In the genomic region with DNA sequence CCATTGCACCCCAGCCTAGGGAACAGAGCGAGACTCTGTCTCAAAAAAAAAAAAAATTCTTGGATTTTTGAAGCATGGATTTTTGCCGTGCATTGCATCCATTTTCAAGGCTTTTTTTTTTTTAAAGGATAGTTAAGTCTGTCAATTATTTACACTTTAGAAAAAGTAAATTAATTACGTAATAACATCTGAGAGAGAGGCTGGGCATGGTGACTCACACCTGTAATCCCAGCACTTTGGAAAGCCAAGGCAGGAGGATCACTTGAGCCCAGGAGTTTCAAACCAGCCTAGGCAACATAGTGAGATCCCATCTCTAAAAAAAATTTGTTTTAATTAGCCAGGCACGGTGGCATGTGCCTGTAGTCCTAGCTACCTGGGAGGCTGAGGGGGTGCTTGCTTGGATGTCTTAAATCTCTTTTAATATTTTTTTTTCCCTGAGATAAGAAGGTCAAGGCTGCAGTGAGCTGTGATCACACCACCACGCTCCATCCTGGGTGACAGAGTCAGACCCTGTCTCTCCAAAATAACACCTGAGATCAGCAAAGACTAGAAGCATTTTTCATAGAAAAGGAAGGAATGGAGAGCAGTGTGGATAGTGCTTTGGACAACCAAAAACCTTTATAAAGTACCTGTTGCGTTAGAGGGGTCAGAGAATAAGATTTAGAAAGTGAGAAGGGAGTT, we compare ENCODE assay signal across 15 cellular contexts. TPM values are rescaled to one million over a fixed set of nuclear protein-coding genes. Genes with fewer than 3 reads are reported as not detected.
DNase-seq lines count a peak whose midpoint lies in the region; ATAC-seq lines count a peak whose summit lies in the region.
"Had no signal": no experiment of that assay in that cellular context is flagged by ENCODE, and none has a peak within 500 bp of the region (broad histone marks: within the 10 kb centered on the region; RNA-seq: fewer than 3 reads in every experiment).

No MANE protein-coding gene starts in this region.

- no peaks in the 10 kb centered on the region for H3K9me3 ChIP-seq in MG63

- DNase-seq in activated CD4-positive, alpha-beta memory T cell treated with anti-CD3 and anti-CD28 coated beads for 36 hours, result no peak
- no peak for DNase-seq in activated CD4-positive, alpha-beta memory T cell treated with anti-CD3 and anti-CD28 coated beads, Interleukin-2, amount 10 ng/mL, durations not matched to agents 7 days and 5 days
- DNase-seq in MG63 (peak; percentile 30), posterior vena cava (ENCODE audit: low spot score) (no peak), NAMALWA (ENCODE audit: low spot score) (no peak)
- DNase-seq in central memory CD8-positive, alpha-beta T cell (ENCODE audit: low spot score in 2 of 2), result no peak
- DNase-seq in naive thymus-derived CD8-positive, alpha-beta T cell, result no peak
- no peak for DNase-seq in stimulated activated CD4-positive, alpha-beta T cell treated with anti-CD3 and anti-CD28 coated beads, Interleukin-12 subunit alpha, Interleukin-12 subunit beta, amount 100 ng/mL, for 4 hours
- DNase-seq: amygdala; COR-L47; cortex of kidney; mammary epithelial cell; NCI-H2081 treated with DMSO at 0.1 percent for 48 hours; SHP77 treated with DMSO at 0.1 percent for 48 hours; stimulated activated CD4-positive, alpha-beta T cell treated with anti-CD3 and anti-CD28 coated beads, Interleukin-4, amount 100 ng/mL, for 4 hours had no signal

- POLR2A ChIA-PET in activated CD4-positive, alpha-beta memory T cell treated with anti-CD3 and anti-CD28 coated beads for 36 hours (lab: Charles Lee), result interaction anchor here (1.0 to 2.6 kb wide), 7 partner anchors 10 to 54 kb away, joined by 4 to 18 read pairs (median 10); partner anchors contain the start of genes PCNP and TRMT10C
- POLR2A ChIA-PET in activated CD4-positive, alpha-beta memory T cell treated with anti-CD3 and anti-CD28 coated beads, Interleukin-2, amount 10 ng/mL, durations not matched to agents 7 days and 5 days (lab: Charles Lee), result interaction anchor here (0.7 to 3.6 kb wide), 10 partner anchors 7 to 811 kb away, joined by 3 to 44 read pairs (median 10); partner anchors contain the start of genes PCNP, SENP7, TFG and TRMT10C
- POLR2A ChIA-PET in naive thymus-derived CD8-positive, alpha-beta T cell (lab: Charles Lee), result interaction anchor here (0.6 to 2.8 kb wide), 13 partner anchors 9 to 330 kb away, joined by 3 to 17 read pairs (median 6); partner anchors contain the start of genes NFKBIZ, PCNP, TRMT10C and ZBTB11

- H3K36me3 Mint-ChIP-seq in activated CD4-positive, alpha-beta memory T cell treated with anti-CD3 and anti-CD28 coated beads for 36 hours, result no peaks in the 10 kb centered on the region
- H3K36me3 Mint-ChIP-seq in activated CD4-positive, alpha-beta memory T cell treated with anti-CD3 and anti-CD28 coated beads, Interleukin-2, amount 10 ng/mL, durations not matched to agents 7 days and 5 days (ENCODE audit: low read depth), result no peaks in the 10 kb centered on the region
- peaks cover 10% of the 10 kb centered on the region for H3K36me3 Mint-ChIP-seq in central memory CD8-positive, alpha-beta T cell (ENCODE audit: insufficient read depth)
- H3K36me3 Mint-ChIP-seq in naive thymus-derived CD8-positive, alpha-beta T cell, result peaks cover 0 to 2% (median 0%) of the 10 kb centered on the region in 3 donors

- H3K36me3 ChIP-seq in MG63, result no peaks in the 10 kb centered on the region

- peak overlapping the region; percentile 49 for H3K4me3 Mint-ChIP-seq in activated CD4-positive, alpha-beta memory T cell treated with anti-CD3 and anti-CD28 coated beads for 36 hours
- no peak overlapping the region for H3K4me3 Mint-ChIP-seq in activated CD4-positive, alpha-beta memory T cell treated with anti-CD3 and anti-CD28 coated beads, Interleukin-2, amount 10 ng/mL, durations not matched to agents 7 days and 5 days
- H3K4me3 Mint-ChIP-seq in central memory CD8-positive, alpha-beta T cell, result peak overlapping the region; percentile 48
- peak overlapping the region in 7 of 10 donors; percentile 9 to 72 (median 52) for H3K4me3 Mint-ChIP-seq in naive thymus-derived CD8-positive, alpha-beta T cell

- no peak for ATAC-seq in central memory CD8-positive, alpha-beta T cell (replicated peaks; ENCODE audit: extremely low read depth, poor library complexity, severe bottlenecking)
- ATAC-seq in naive thymus-derived CD8-positive, alpha-beta T cell, result no peak

- CTCF ChIA-PET in activated CD4-positive, alpha-beta memory T cell treated with anti-CD3 and anti-CD28 coated beads for 36 hours (lab: Charles Lee), result interaction anchor here (0.6 to 2.4 kb wide), 3 partner anchors 29 to 54 kb away, joined by 3 to 9 read pairs (median 4); partner anchors contain the start of genes PCNP and TRMT10C
- CTCF ChIA-PET in activated CD4-positive, alpha-beta memory T cell treated with anti-CD3 and anti-CD28 coated beads, Interleukin-2, amount 10 ng/mL, durations not matched to agents 7 days and 5 days (lab: Charles Lee), result interaction anchor here (1.6 to 2.2 kb wide), 2 partner anchors 24 to 54 kb away, joined by 3 to 21 read pairs; partner anchors contain the start of gene PCNP

- H3K27me3 Mint-ChIP-seq in activated CD4-positive, alpha-beta memory T cell treated with anti-CD3 and anti-CD28 coated beads for 36 hours, result no peaks in the 10 kb centered on the region
- no peaks in the 10 kb centered on the region for H3K27me3 Mint-ChIP-seq in activated CD4-positive, alpha-beta memory T cell treated with anti-CD3 and anti-CD28 coated beads, Interleukin-2, amount 10 ng/mL, durations not matched to agents 7 days and 5 days
- no peaks in the 10 kb centered on the region for H3K27me3 Mint-ChIP-seq in central memory CD8-positive, alpha-beta T cell
- no peaks in the 10 kb centered on the region for H3K27me3 Mint-ChIP-seq in naive thymus-derived CD8-positive, alpha-beta T cell

- H3K4me3 ChIP-seq in MG63, result no peak overlapping the region

- peaks cover 2% of the 10 kb centered on the region; the same call in 1 of the 2 replicates for H3K27me3 ChIP-seq in MG63

- peaks cover under 1% of the 10 kb centered on the region for H3K9me3 Mint-ChIP-seq in activated CD4-positive, alpha-beta memory T cell treated with anti-CD3 and anti-CD28 coated beads for 36 hours
- H3K9me3 Mint-ChIP-seq in activated CD4-positive, alpha-beta memory T cell treated with anti-CD3 and anti-CD28 coated beads, Interleukin-2, amount 10 ng/mL, durations not matched to agents 7 days and 5 days, result no peaks in the 10 kb centered on the region
- H3K9me3 Mint-ChIP-seq in central memory CD8-positive, alpha-beta T cell, result no peaks in the 10 kb centered on the region
- H3K9me3 Mint-ChIP-seq in naive thymus-derived CD8-positive, alpha-beta T cell, result peaks cover 0 to 3% (median 0%) of the 10 kb centered on the region in 9 donors

- H3K27ac Mint-ChIP-seq in activated CD4-positive, alpha-beta memory T cell treated with anti-CD3 and anti-CD28 coated beads for 36 hours, result peak overlapping the region; percentile 40
- H3K27ac Mint-ChIP-seq in activated CD4-positive, alpha-beta memory T cell treated with anti-CD3 and anti-CD28 coated beads, Interleukin-2, amount 10 ng/mL, durations not matched to agents 7 days and 5 days, result no peak overlapping the region
- peak overlapping the region; percentile 96 for H3K27ac Mint-ChIP-seq in central memory CD8-positive, alpha-beta T cell (ENCODE audit: low read depth)
- H3K27ac Mint-ChIP-seq in naive thymus-derived CD8-positive, alpha-beta T cell, result peak overlapping the region; percentile 84 to 99 (median 92)

- intact Hi-C loops in activated CD4-positive, alpha-beta memory T cell treated with anti-CD3 and anti-CD28 coated beads for 36 hours (cut with micrococcal nuclease), result loop anchor here (2.0 to 5.0 kb wide), 7 partner anchors 53 to 1118 kb away; partner anchors contain the start of genes CEP97, LNP1, TFG and TOMM70
- intact Hi-C loops in posterior vena cava (cut with DNase I), result no loop called here

- peaks cover 42% of the 10 kb centered on the region for H3K4me1 Mint-ChIP-seq in activated CD4-positive, alpha-beta memory T cell treated with anti-CD3 and anti-CD28 coated beads for 36 hours (ENCODE audit: low read depth)
- peaks cover 44% of the 10 kb centered on the region for H3K4me1 Mint-ChIP-seq in activated CD4-positive, alpha-beta memory T cell treated with anti-CD3 and anti-CD28 coated beads, Interleukin-2, amount 10 ng/mL, durations not matched to agents 7 days and 5 days
- peaks cover 35% of the 10 kb centered on the region for H3K4me1 Mint-ChIP-seq in central memory CD8-positive, alpha-beta T cell
- peaks cover 21 to 47% (median 47%) of the 10 kb centered on the region in 4 donors for H3K4me1 Mint-ChIP-seq in naive thymus-derived CD8-positive, alpha-beta T cell

RNA-seq across cellular contexts. Expression of gene SENP7, which starts 6.8 kb away (rescaled TPM):
- total RNA-seq in activated CD4-positive, alpha-beta memory T cell treated with anti-CD3 and anti-CD28 coated beads for 36 hours, result 10 to 100 TPM; 15.8 to 18.4 TPM
- total RNA-seq in activated CD4-positive, alpha-beta memory T cell treated with anti-CD3 and anti-CD28 coated beads, Interleukin-2, amount 10 ng/mL, durations not matched to agents 7 days and 5 days, result 10 to 100 TPM; 28.3 to 30.5 TPM
- 2.8 and 5.6 TPM in 2 replicates for total RNA-seq in MG63 (2014; rRNA removed; shearing (Covaris generic); ENCODE audit: low replicate concordance)
- 10 to 100 TPM; 71.2 to 72.5 TPM for total RNA-seq in naive thymus-derived CD8-positive, alpha-beta T cell
- 10 to 100 TPM in 1 of 3 donors, 1 to 10 TPM in 2; 6.7 to 11.2 (median 9.3) TPM for polyA plus RNA-seq in naive thymus-derived CD8-positive, alpha-beta T cell
- 10 to 100 TPM; 17.0 to 20.0 TPM for total RNA-seq in posterior vena cava

RNA-seq across cellular contexts. Expression of gene TRMT10C, which starts 41.8 kb away (rescaled TPM):
- 10 to 100 TPM; 39.5 to 43.2 TPM for total RNA-seq in activated CD4-positive, alpha-beta memory T cell treated with anti-CD3 and anti-CD28 coated beads for 36 hours
- 10 to 100 TPM; 21.4 to 22.7 TPM for total RNA-seq in activated CD4-positive, alpha-beta memory T cell treated with anti-CD3 and anti-CD28 coated beads, Interleukin-2, amount 10 ng/mL, durations not matched to agents 7 days and 5 days
- 49.7 and 52.6 TPM in 2 replicates for total RNA-seq in MG63 (2014; rRNA removed; shearing (Covaris generic); ENCODE audit: low replicate concordance)
- total RNA-seq in naive thymus-derived CD8-positive, alpha-beta T cell, result 10 to 100 TPM; 27.2 to 30.5 TPM
- polyA plus RNA-seq in naive thymus-derived CD8-positive, alpha-beta T cell, result 10 to 100 TPM; 34.1 to 52.7 (median 36.7) TPM
- 10 to 100 TPM; 14.6 to 15.2 TPM for total RNA-seq in posterior vena cava

RNA-seq across cellular contexts. Expression of gene PCNP, which starts 54.2 kb away (rescaled TPM):
- total RNA-seq in activated CD4-positive, alpha-beta memory T cell treated with anti-CD3 and anti-CD28 coated beads for 36 hours, result 100 to 1,000 TPM; 231 to 236 TPM
- 100 to 1,000 TPM; 163 to 172 TPM for total RNA-seq in activated CD4-positive, alpha-beta memory T cell treated with anti-CD3 and anti-CD28 coated beads, Interleukin-2, amount 10 ng/mL, durations not matched to agents 7 days and 5 days
- total RNA-seq in MG63 (2014; rRNA removed; shearing (Covaris generic); ENCODE audit: low replicate concordance), result 127 and 251 TPM in 2 replicates
- 100 to 1,000 TPM; 180 to 189 TPM for total RNA-seq in naive thymus-derived CD8-positive, alpha-beta T cell
- polyA plus RNA-seq in naive thymus-derived CD8-positive, alpha-beta T cell, result 100 to 1,000 TPM; 112 to 130 (median 124) TPM
- 100 to 1,000 TPM; 184 to 223 TPM for total RNA-seq in posterior vena cava
